ENCODE assay signal across 10 cellular contexts in genomic region chr5:77867194-77867691, GRCh38.
DNase-seq lines count a peak whose midpoint lies in the region; ATAC-seq and TF ChIP-seq lines count a peak whose summit lies in the region.
"Had no signal": no experiment of that assay in that cellular context is flagged by ENCODE, and none has a peak within 500 bp of the region (broad histone marks: within the 10 kb centered on the region; RNA-seq: fewer than 3 reads in every experiment).

No MANE protein-coding gene starts in this region.

- in situ Hi-C loops in ACHN (cut with HindIII; ENCODE audit: low pct_ligation_motif_present, low pct_unique_long_range_greater_than_20kb, low sequenced_read_pairs): no loop called here

- no peaks in the 10 kb centered on the region for H3K9me3 Mint-ChIP-seq in nephron progenitor cell
- no peaks in the 10 kb centered on the region for H3K9me3 Mint-ChIP-seq in activated naive CD8-positive, alpha-beta T cell treated with anti-CD3 and anti-CD28 coated beads for 36 hours

- ATAC-seq in RWPE2 (ENCODE audit: low read depth) (peak; percentile 72; the same call in 2 of the 3 replicates), GM18511 (IDR thresholded peaks at IDR 0.05; ENCODE audit: unreplicated experiment) (no peak)

- DNase-seq in ACHN (peak; percentile 19), RWPE2 (ENCODE audit: low spot score) (no peak), germinal center (ENCODE audit: low spot score) (peak; percentile 8), mesenteric fat pad (ENCODE audit: low spot score) (no peak), nephron progenitor cell (no peak)
- DNase-seq in activated naive CD8-positive, alpha-beta T cell treated with anti-CD3 and anti-CD28 coated beads for 36 hours: no peak
- DNase-seq: stimulated activated CD4-positive, alpha-beta T cell treated with anti-CD3 and anti-CD28 coated beads, Interleukin-12 subunit alpha, Interleukin-12 subunit beta, amount 100 ng/mL, for 4 hours had no signal

- H3K27ac Mint-ChIP-seq in nephron progenitor cell: no peak overlapping the region
- no peak overlapping the region for H3K27ac Mint-ChIP-seq in activated naive CD8-positive, alpha-beta T cell treated with anti-CD3 and anti-CD28 coated beads for 36 hours
- H3K27ac Mint-ChIP-seq: activated naive CD8-positive, alpha-beta T cell had no signal

- no peaks in the 10 kb centered on the region for H3K4me1 ChIP-seq in RWPE2 (ENCODE audit: insufficient read depth, poor library complexity, severe bottlenecking)

- peaks cover 24% of the 10 kb centered on the region for H3K27me3 Mint-ChIP-seq in nephron progenitor cell (ENCODE audit: low read depth, poor library complexity)
- H3K27me3 Mint-ChIP-seq in activated naive CD8-positive, alpha-beta T cell treated with anti-CD3 and anti-CD28 coated beads for 36 hours: peaks cover 3% of the 10 kb centered on the region

- peaks cover 24% of the 10 kb centered on the region for H3K4me1 Mint-ChIP-seq in nephron progenitor cell
- no peaks in the 10 kb centered on the region for H3K4me1 Mint-ChIP-seq in activated naive CD8-positive, alpha-beta T cell treated with anti-CD3 and anti-CD28 coated beads for 36 hours

- no peaks in the 10 kb centered on the region for H3K27me3 ChIP-seq in RWPE2 (ENCODE audit: insufficient read depth, poor library complexity, severe bottlenecking)

- H3K27ac ChIP-seq in RWPE2 (ENCODE audit: poor library complexity, severe bottlenecking): no peak overlapping the region

- no peak overlapping the region for H3K4me3 Mint-ChIP-seq in nephron progenitor cell
- no peak overlapping the region for H3K4me3 Mint-ChIP-seq in activated naive CD8-positive, alpha-beta T cell treated with anti-CD3 and anti-CD28 coated beads for 36 hours
- H3K4me3 Mint-ChIP-seq: activated naive CD8-positive, alpha-beta T cell had no signal

- TF ChIP-seq CTCF in GM12874 (IDR thresholded peaks at IDR 0.05; ENCODE audit: insufficient read depth, low read depth, low read length) (peak; percentile 22; the same call in 1 of the 2 replicates), RWPE2 (IDR thresholded peaks at IDR 0.05; ENCODE audit: poor library complexity, severe bottlenecking) (peak; percentile 72), nephron progenitor cell (IDR thresholded peaks at IDR 0.05) (no peak)

- H3K36me3 Mint-ChIP-seq in nephron progenitor cell (ENCODE audit: low read depth): no peaks in the 10 kb centered on the region
- no peaks in the 10 kb centered on the region for H3K36me3 Mint-ChIP-seq in activated naive CD8-positive, alpha-beta T cell treated with anti-CD3 and anti-CD28 coated beads for 36 hours
- H3K36me3 Mint-ChIP-seq: activated naive CD8-positive, alpha-beta T cell had no signal

- H3K9me3 ChIP-seq in RWPE2 (ENCODE audit: severe bottlenecking): no peaks in the 10 kb centered on the region

- H3K36me3 ChIP-seq in RWPE2 (ENCODE audit: low read depth): no peaks in the 10 kb centered on the region

- H3K4me3 ChIP-seq in RWPE2 (ENCODE audit: severe bottlenecking): no peak overlapping the region

Comparison
In these comparisons a context has a peak if more than half of its experiments do, and no peak if none do; other contexts are left out.
1. DNase-seq: peak in ACHN (single experiment) and germinal center (single experiment); none in RWPE2 (single experiment), mesenteric fat pad (single experiment), nephron progenitor cell (single experiment) and activated naive CD8-positive, alpha-beta T cell treated with anti-CD3 and anti-CD28 coated beads for 36 hours (single experiment).